ENCODE assay signal across 11 cellular contexts in genomic region chr1:227758366-227758765, GRCh38. TPM values are rescaled to one million over a fixed set of nuclear protein-coding genes. Genes with fewer than 3 reads are reported as not detected.
DNase-seq lines count a peak whose midpoint lies in the region; ATAC-seq and TF ChIP-seq lines count a peak whose summit lies in the region.
"Had no signal": no experiment of that assay in that cellular context is flagged by ENCODE, and none has a peak within 500 bp of the region (broad histone marks: within the 10 kb centered on the region; RNA-seq: fewer than 3 reads in every experiment).

No MANE protein-coding gene starts in this region.

- no peaks in the 10 kb centered on the region for H3K27me3 ChIP-seq in heart left ventricle
- no peaks in the 10 kb centered on the region for H3K27me3 ChIP-seq in esophagus muscularis mucosa
- H3K27me3 ChIP-seq in tibial artery, result no peaks in the 10 kb centered on the region

- ATAC-seq in heart left ventricle (peak in 3 of 4 donors; percentile 5 to 29 (median 6)), Right ventricle myocardium superior (ENCODE audit: poor library complexity) (no peak), HG03025 (IDR thresholded peaks at IDR 0.05; ENCODE audit: low FRiP score, unreplicated experiment) (peak; percentile 56)

- no peak overlapping the region for H3K4me3 ChIP-seq in heart left ventricle
- H3K4me3 ChIP-seq in esophagus muscularis mucosa, result no peak overlapping the region
- no peak overlapping the region for H3K4me3 ChIP-seq in tibial artery

- intact Hi-C loops in heart left ventricle (cut with DNase I) (no loop called here), Right ventricle myocardium superior (cut with DNase I) (no loop called here), esophagus muscularis mucosa (cut with DNase I) (no loop called here), tibial artery (cut with DNase I; ENCODE audit: low total_unique reads) (no loop called here)

- H3K27ac ChIP-seq in heart left ventricle (peak overlapping the region in 8 of 12 donors; percentile 73 to 90 (median 84)), esophagus muscularis mucosa (replicated peaks in 1 of 4) (peak overlapping the region; percentile 77 to 86 (median 82)), tibial artery (no peak overlapping the region)

- WGBS in heart left ventricle, 4 donors, result 54 to 72% (median 61%) methylated on average over 6 of the region's 6 CpGs
- 73% methylated on average over 6 of the region's 6 CpGs for WGBS in esophagus muscularis mucosa

- no peak for TF ChIP-seq EP300 in esophagus muscularis mucosa (IDR thresholded peaks at IDR 0.05)

- TF ChIP-seq POLR2A in heart left ventricle (IDR thresholded peaks at IDR 0.05) (no peak), esophagus muscularis mucosa (IDR thresholded peaks at IDR 0.05; ENCODE audit: low read depth) (no peak)

- H3K9me3 ChIP-seq in heart left ventricle (no peaks in the 10 kb centered on the region), esophagus muscularis mucosa (no peaks in the 10 kb centered on the region), tibial artery (no peaks in the 10 kb centered on the region)

- H3K4me1 ChIP-seq in heart left ventricle, result peaks cover 0 to 84% (median 52%) of the 10 kb centered on the region in 12 donors
- peaks cover 73 to 93% (median 88%) of the 10 kb centered on the region in 4 donors for H3K4me1 ChIP-seq in esophagus muscularis mucosa
- peaks cover 0 to 22% (median 15%) of the 10 kb centered on the region in 4 donors for H3K4me1 ChIP-seq in tibial artery

- DNase-seq in heart left ventricle, result peak in 1 of 5 donors; percentile 23
- no peak for DNase-seq in Right ventricle myocardium superior
- no peak for DNase-seq in esophagus muscularis mucosa (ENCODE audit: extremely low spot score)
- peak; percentile 63 for DNase-seq in superior temporal gyrus (ENCODE audit: extremely low spot score)
- no peak for DNase-seq in tibial artery
- DNase-seq in NCI-H2171 (lab: John Stamatoyannopoulos, UW), result no peak
- DNase-seq in COLO668 (lab: John Stamatoyannopoulos, UW; ENCODE audit: unreplicated experiment), result no peak
- DNase-seq: NCI-H1436 had no signal

- peaks cover 0 to 36% (median 30%) of the 10 kb centered on the region in 9 donors for H3K36me3 ChIP-seq in heart left ventricle
- peaks cover 0 to 36% (median 16%) of the 10 kb centered on the region in 4 donors for H3K36me3 ChIP-seq in esophagus muscularis mucosa
- peaks cover 15 to 35% (median 21%) of the 10 kb centered on the region in 3 donors for H3K36me3 ChIP-seq in tibial artery

- TF ChIP-seq CTCF in heart left ventricle (IDR thresholded peaks at IDR 0.05), result no peak
- no peak for TF ChIP-seq CTCF in esophagus muscularis mucosa (IDR thresholded peaks at IDR 0.05)
- TF ChIP-seq CTCF in tibial artery (IDR thresholded peaks at IDR 0.05), result no peak

RNA-seq across cellular contexts. Expression of gene SNAP47, which starts 23.1 kb away (rescaled TPM):
- 100 to 1,000 TPM in 1 of 9 donors, 10 to 100 TPM in 8; 24.7 to 106 (median 37.9) TPM for total RNA-seq in heart left ventricle
- polyA plus RNA-seq in heart left ventricle, result 10 to 100 TPM; 22.1 to 32.5 TPM
- 23.6 TPM for total RNA-seq in Right ventricle myocardium superior
- total RNA-seq in esophagus muscularis mucosa, result 10 to 100 TPM; 26.6 to 41.0 (median 38.8) TPM

RNA-seq across cellular contexts. Expression of gene JMJD4, which starts 23.3 kb away (rescaled TPM):
- 10 to 100 TPM in 7 of 9 donors, 1 to 10 TPM in 2; 7.8 to 14.1 (median 11.5) TPM for total RNA-seq in heart left ventricle
- 10 to 100 TPM in 1 of 2 donors, 1 to 10 TPM in 1; 7.9 to 12.6 TPM for polyA plus RNA-seq in heart left ventricle
- 6.6 TPM for total RNA-seq in Right ventricle myocardium superior
- 10 to 100 TPM; 10.8 to 18.4 (median 14.2) TPM for total RNA-seq in esophagus muscularis mucosa

RNA-seq across cellular contexts. Expression of gene PRSS38, which starts 57.1 kb away (rescaled TPM):
- total RNA-seq in heart left ventricle (not detected), Right ventricle myocardium superior (not detected), esophagus muscularis mucosa (not detected)
- not detected for polyA plus RNA-seq in heart left ventricle
- total RNA-seq: lung microvascular endothelial cell, subcutaneous adipose tissue had no signal

Comparison
In these comparisons a context has a peak if more than half of its experiments do, and no peak if none do; other contexts are left out.
1. H3K27ac ChIP-seq: peak in heart left ventricle (8 of 12) and esophagus muscularis mucosa (4 of 4); none in tibial artery (0 of 2).